27 cellular contexts compared by ENCODE assay signal in genomic region chr5:27217160-27217956, GRCh38.
DNase-seq lines count a peak whose midpoint lies in the region; ATAC-seq, FAIRE-seq and TF ChIP-seq lines count a peak whose summit lies in the region.
"Had no signal": no experiment of that assay in that cellular context is flagged by ENCODE, and none has a peak within 500 bp of the region (broad histone marks: within the 10 kb centered on the region; RNA-seq: fewer than 3 reads in every experiment).

No MANE protein-coding gene starts in this region.

- no peak overlapping the region for H4K91ac ChIP-seq in mesenchymal stem cell (ENCODE audit: low read length)

- no peaks in the 10 kb centered on the region for H3K36me3 Mint-ChIP-seq in GM23338 (ENCODE audit: low read depth)
- H3K36me3 Mint-ChIP-seq in activated T-cell treated with anti-CD3 and anti-CD28 coated beads, Interleukin-2, amount 50 U/mL, for 24 hours (ENCODE audit: low read depth), result no peaks in the 10 kb centered on the region
- H3K36me3 Mint-ChIP-seq: natural killer cell treated with Interleukin-12 subunit alpha and Interleukin-12 subunit beta and Interleukin-15 and Interleukin-18, amount 100 ng/mL, for 72 hours; stimulated activated effector memory CD8-positive, alpha-beta T cell treated with anti-CD3 and anti-CD28 coated beads, Interleukin-12 subunit alpha, Interleukin-12 subunit beta, amount 100 ng/mL, for 72 hours; type B pancreatic cell had no signal

- H2AFZ ChIP-seq in GM23338 (peak overlapping the region; percentile 39; the same call in 1 of the 2 replicates), SU-DHL-6 (ENCODE audit: low read depth, low read length, severe bottlenecking) (peak overlapping the region; percentile 56), mesenchymal stem cell (ENCODE audit: low read depth, low read length) (no peak overlapping the region)

- H3K79me1 ChIP-seq in mesenchymal stem cell (replicated peaks; ENCODE audit: low read length, poor library complexity, severe bottlenecking), result no peaks in the 10 kb centered on the region

- H3K4me2 ChIP-seq in GM23338 (no peak overlapping the region), SU-DHL-6 (ENCODE audit: low read depth, low read length, poor library complexity, severe bottlenecking) (no peak overlapping the region), mesenchymal stem cell (ENCODE audit: low read length, poor library complexity, severe bottlenecking) (no peak overlapping the region)

- H3K27ac Mint-ChIP-seq in GM23338, result no peak overlapping the region
- H3K27ac Mint-ChIP-seq in activated T-cell treated with anti-CD3 and anti-CD28 coated beads, Interleukin-2, amount 50 U/mL, for 24 hours, result no peak overlapping the region
- H3K27ac Mint-ChIP-seq: dendritic cell treated with granulocyte-macrophage colony-stimulating factor and Interleukin-4, amounts not matched to agents 40 ng/mL and 50 ng/mL, for 4 days; endodermal cell; natural killer cell treated with Interleukin-12 subunit alpha and Interleukin-12 subunit beta and Interleukin-15 and Interleukin-18, amount 100 ng/mL, for 72 hours; stimulated activated effector memory CD8-positive, alpha-beta T cell treated with anti-CD3 and anti-CD28 coated beads, Interleukin-12 subunit alpha, Interleukin-12 subunit beta, amount 100 ng/mL, for 72 hours; T-helper 1 cell treated with Interleukin-12 subunit alpha and Interleukin-12 subunit beta and Interleukin-4 antibody, amounts not matched to agents 30 μg/mL and 1 μg/mL, for 36 hours; type B pancreatic cell had no signal

- H4K8ac ChIP-seq in mesenchymal stem cell (ENCODE audit: low read length), result no peak overlapping the region

- H3K27me3 ChIP-seq in GM23338 (ENCODE audit: insufficient read depth) (no peaks in the 10 kb centered on the region), SU-DHL-6 (ENCODE audit: low read length) (no peaks in the 10 kb centered on the region), mesenchymal stem cell (ENCODE audit: control insufficient read depth in 1 of 2, insufficient read depth in 1 of 2, low read length in 2 of 2) (no peaks in the 10 kb centered on the region)
- H3K27me3 ChIP-seq: SJSA1 had no signal

- 90% methylated on average over 14 of the region's 15 CpGs for WGBS in mesenchymal stem cell

- no peaks in the 10 kb centered on the region for H3K9me3 Mint-ChIP-seq in GM23338
- peaks cover 11% of the 10 kb centered on the region for H3K9me3 Mint-ChIP-seq in activated T-cell treated with anti-CD3 and anti-CD28 coated beads, Interleukin-2, amount 50 U/mL, for 24 hours
- H3K9me3 Mint-ChIP-seq: endodermal cell, type B pancreatic cell had no signal

- H3K9me3 ChIP-seq in SU-DHL-6 (ENCODE audit: insufficient read depth, low read length) (peaks cover 4% of the 10 kb centered on the region; the same call in 1 of the 2 replicates), mesenchymal stem cell (ENCODE audit: control insufficient read depth, low read length) (no peaks in the 10 kb centered on the region), kidney (ENCODE audit: control insufficient read depth in 1 of 2, low read length in 2 of 2) (no peaks in the 10 kb centered on the region)
- H3K9me3 ChIP-seq: HAP-1, SJSA1 had no signal

- DNase-seq in GM23338 (ENCODE audit: low spot score), result no peak
- DNase-seq in NCI-H146 (lab: John Stamatoyannopoulos, UW), result peak; percentile 84
- DNase-seq in mesenchymal stem cell, result no peak
- no peak for DNase-seq in activated T-cell treated with anti-CD3 and anti-CD28 coated beads, Interleukin-2, amount 50 U/mL, for 24 hours
- DNase-seq in UCSD-AML1 (lab: John Stamatoyannopoulos, UW; ENCODE audit: unreplicated experiment), result no peak
- DNase-seq in kidney, result no peak
- DNase-seq: activated CD4-positive, alpha-beta T cell treated with anti-CD3 and anti-CD28 coated beads, Interleukin-2, amount 50 U/mL, for 48 hours; activated CD4-positive, CD25-positive, alpha-beta regulatory T cell treated with anti-CD3 and anti-CD28 coated beads, Interleukin-2, amount 50 U/mL, for 72 hours; activated naive CD4-positive, alpha-beta T cell treated with Interleukin-2 at 50 U/mL for 16 hours; C1 segment of cervical spinal cord; central memory CD4-positive, alpha-beta T cell; endodermal cell; NCI-H1092; NCI-H187 treated with DMSO at 0.1 percent for 48 hours; NCI-H2171; NCI-H510A had no signal

- H3K27me3 Mint-ChIP-seq in GM23338 (ENCODE audit: insufficient read depth, low read depth, poor library complexity), result no peaks in the 10 kb centered on the region
- no peaks in the 10 kb centered on the region for H3K27me3 Mint-ChIP-seq in activated T-cell treated with anti-CD3 and anti-CD28 coated beads, Interleukin-2, amount 50 U/mL, for 24 hours
- H3K27me3 Mint-ChIP-seq: dendritic cell treated with granulocyte-macrophage colony-stimulating factor and Interleukin-4, amounts not matched to agents 40 ng/mL and 50 ng/mL, for 4 days; natural killer cell treated with Interleukin-12 subunit alpha and Interleukin-12 subunit beta and Interleukin-15 and Interleukin-18, amount 100 ng/mL, for 72 hours; type B pancreatic cell had no signal

- no peaks in the 10 kb centered on the region for H3K4me1 ChIP-seq in GM23338 (ENCODE audit: insufficient read depth)
- peaks cover 4% of the 10 kb centered on the region for H3K4me1 ChIP-seq in mesenchymal stem cell (ENCODE audit: control insufficient read depth, insufficient read depth, low read depth, low read length)
- H3K4me1 ChIP-seq in kidney (ENCODE audit: control insufficient read depth in 1 of 2, insufficient read depth in 1 of 2, low read depth in 1 of 2, low read length in 2 of 2), result no peaks in the 10 kb centered on the region
- H3K4me1 ChIP-seq: SJSA1 had no signal

- H3K9me2 ChIP-seq in GM23338 (ENCODE audit: insufficient read depth) (no peaks in the 10 kb centered on the region), SU-DHL-6 (replicated peaks; ENCODE audit: insufficient read depth, low read length) (no peaks in the 10 kb centered on the region)

- H2BK120ac ChIP-seq in mesenchymal stem cell (ENCODE audit: low read depth, low read length), result no peak overlapping the region

- no peak overlapping the region for H3K9ac ChIP-seq in SU-DHL-6 (ENCODE audit: low read length)
- H3K9ac ChIP-seq in mesenchymal stem cell (ENCODE audit: low read length), result no peak overlapping the region
- no peak overlapping the region for H3K9ac ChIP-seq in kidney (ENCODE audit: low read length in 2 of 2)

- H3K14ac ChIP-seq in mesenchymal stem cell (ENCODE audit: low read length in 2 of 2), result no peak overlapping the region

- TF ChIP-seq CTCF in GM23338 (conservative IDR thresholded peaks at IDR 0.05; ENCODE audit: low read depth in 2 of 2) (no peak), SU-DHL-6 (IDR thresholded peaks at IDR 0.05; ENCODE audit: insufficient read depth, low read length, poor library complexity, severe bottlenecking) (no peak), kidney (IDR thresholded peaks at IDR 0.05; ENCODE audit: borderline replicate concordance, extremely low read depth, insufficient read depth) (no peak)

- no peak overlapping the region for H2BK15ac ChIP-seq in mesenchymal stem cell (ENCODE audit: low read depth, poor library complexity, severe bottlenecking)

- intact Hi-C loops in kidney (cut with DNase I), result no loop called here

- H3K4me1 Mint-ChIP-seq in GM23338, result no peaks in the 10 kb centered on the region
- no peaks in the 10 kb centered on the region for H3K4me1 Mint-ChIP-seq in activated T-cell treated with anti-CD3 and anti-CD28 coated beads, Interleukin-2, amount 50 U/mL, for 24 hours (ENCODE audit: low read depth)
- H3K4me1 Mint-ChIP-seq: endodermal cell; stimulated activated effector memory CD8-positive, alpha-beta T cell treated with anti-CD3 and anti-CD28 coated beads, Interleukin-12 subunit alpha, Interleukin-12 subunit beta, amount 100 ng/mL, for 72 hours had no signal

- no peak overlapping the region for H3K4ac ChIP-seq in mesenchymal stem cell (ENCODE audit: low read depth in 1 of 2, low read length in 2 of 2)

- H2AK5ac ChIP-seq in mesenchymal stem cell (ENCODE audit: low read length, severe bottlenecking), result peak overlapping the region; percentile 86

- H3K4me3 ChIP-seq in GM23338 (no peak overlapping the region), SU-DHL-6 (ENCODE audit: insufficient read depth, low read length, poor library complexity, severe bottlenecking) (no peak overlapping the region), mesenchymal stem cell (ENCODE audit: insufficient read depth in 1 of 2, low read depth in 1 of 2, low read length in 2 of 2) (no peak overlapping the region), kidney (ENCODE audit: low read length in 2 of 2) (no peak overlapping the region)
- H3K4me3 ChIP-seq: HAP-1, lung, SJSA1 had no signal

- no peak overlapping the region for H2BK12ac ChIP-seq in mesenchymal stem cell (ENCODE audit: low read length in 2 of 2)

- H3K36me3 ChIP-seq in GM23338 (ENCODE audit: insufficient read depth), result no peaks in the 10 kb centered on the region
- H3K36me3 ChIP-seq in SU-DHL-6 (ENCODE audit: low read length), result no peaks in the 10 kb centered on the region
- H3K36me3 ChIP-seq in mesenchymal stem cell (ENCODE audit: control insufficient read depth in 1 of 2, insufficient read depth in 2 of 2, low read depth in 1 of 2, low read length in 2 of 2), result no peaks in the 10 kb centered on the region
- no peaks in the 10 kb centered on the region for H3K36me3 ChIP-seq in kidney (ENCODE audit: control insufficient read depth in 1 of 2, insufficient read depth in 2 of 2, low read length in 2 of 2)
- H3K36me3 ChIP-seq: HAP-1, SJSA1 had no signal

- ATAC-seq in GM23338 (no peak), HG03521 (IDR thresholded peaks at IDR 0.05; ENCODE audit: unreplicated experiment) (no peak)
- ATAC-seq: esophagus mucosa; natural killer cell treated with Interleukin-12 subunit alpha and Interleukin-12 subunit beta and Interleukin-15 and Interleukin-18, amount 100 ng/mL, for 72 hours; stimulated activated effector memory CD8-positive, alpha-beta T cell treated with anti-CD3 and anti-CD28 coated beads, Interleukin-12 subunit alpha, Interleukin-12 subunit beta, amount 100 ng/mL, for 72 hours had no signal

- FAIRE-seq in kidney (lab: Jason Lieb, UNC), result no peak

- no peaks in the 10 kb centered on the region for H4K20me1 ChIP-seq in GM23338 (replicated peaks; ENCODE audit: insufficient read depth)
- no peaks in the 10 kb centered on the region for H4K20me1 ChIP-seq in SU-DHL-6 (ENCODE audit: low read depth, low read length)

- H3K79me2 ChIP-seq in GM23338 (replicated peaks; ENCODE audit: insufficient read depth) (no peaks in the 10 kb centered on the region), SU-DHL-6 (ENCODE audit: insufficient read depth, low read length) (no peaks in the 10 kb centered on the region)

- H3K27ac ChIP-seq in GM23338 (ENCODE audit: low read depth) (no peak overlapping the region), SU-DHL-6 (ENCODE audit: low read depth, low read length) (no peak overlapping the region), mesenchymal stem cell (ENCODE audit: low read length, poor library complexity, severe bottlenecking) (peak overlapping the region; percentile 20), kidney (ENCODE audit: low read depth in 2 of 2, low read length in 2 of 2) (no peak overlapping the region)
- H3K27ac ChIP-seq: SJSA1 had no signal

- H3F3A ChIP-seq in GM23338 (replicated peaks; ENCODE audit: low read depth), result no peaks in the 10 kb centered on the region
- H3F3A ChIP-seq in SU-DHL-6 (ENCODE audit: insufficient read depth), result no peaks in the 10 kb centered on the region; the same call in 1 of the 2 replicates

- no peak overlapping the region for H3K18ac ChIP-seq in mesenchymal stem cell (ENCODE audit: low read depth in 1 of 2, low read length in 2 of 2)

- peak overlapping the region; percentile 66 for H2BK5ac ChIP-seq in mesenchymal stem cell (ENCODE audit: low read depth, low read length, poor library complexity, severe bottlenecking)

- H3K4me3 Mint-ChIP-seq in GM23338, result no peak overlapping the region
- no peak overlapping the region for H3K4me3 Mint-ChIP-seq in activated T-cell treated with anti-CD3 and anti-CD28 coated beads, Interleukin-2, amount 50 U/mL, for 24 hours
- H3K4me3 Mint-ChIP-seq: dendritic cell treated with granulocyte-macrophage colony-stimulating factor and Interleukin-4, amounts not matched to agents 40 ng/mL and 50 ng/mL, for 4 days; endodermal cell; natural killer cell treated with Interleukin-12 subunit alpha and Interleukin-12 subunit beta and Interleukin-15 and Interleukin-18, amount 100 ng/mL, for 72 hours; stimulated activated effector memory CD8-positive, alpha-beta T cell treated with anti-CD3 and anti-CD28 coated beads, Interleukin-12 subunit alpha, Interleukin-12 subunit beta, amount 100 ng/mL, for 72 hours; T-helper 1 cell treated with Interleukin-12 subunit alpha and Interleukin-12 subunit beta and Interleukin-4 antibody, amounts not matched to agents 30 μg/mL and 1 μg/mL, for 36 hours; type B pancreatic cell had no signal

- no peak overlapping the region for H3K23ac ChIP-seq in mesenchymal stem cell (ENCODE audit: low read length in 2 of 2)
